8 cellular contexts compared by ENCODE assay signal in the genomic region with DNA sequence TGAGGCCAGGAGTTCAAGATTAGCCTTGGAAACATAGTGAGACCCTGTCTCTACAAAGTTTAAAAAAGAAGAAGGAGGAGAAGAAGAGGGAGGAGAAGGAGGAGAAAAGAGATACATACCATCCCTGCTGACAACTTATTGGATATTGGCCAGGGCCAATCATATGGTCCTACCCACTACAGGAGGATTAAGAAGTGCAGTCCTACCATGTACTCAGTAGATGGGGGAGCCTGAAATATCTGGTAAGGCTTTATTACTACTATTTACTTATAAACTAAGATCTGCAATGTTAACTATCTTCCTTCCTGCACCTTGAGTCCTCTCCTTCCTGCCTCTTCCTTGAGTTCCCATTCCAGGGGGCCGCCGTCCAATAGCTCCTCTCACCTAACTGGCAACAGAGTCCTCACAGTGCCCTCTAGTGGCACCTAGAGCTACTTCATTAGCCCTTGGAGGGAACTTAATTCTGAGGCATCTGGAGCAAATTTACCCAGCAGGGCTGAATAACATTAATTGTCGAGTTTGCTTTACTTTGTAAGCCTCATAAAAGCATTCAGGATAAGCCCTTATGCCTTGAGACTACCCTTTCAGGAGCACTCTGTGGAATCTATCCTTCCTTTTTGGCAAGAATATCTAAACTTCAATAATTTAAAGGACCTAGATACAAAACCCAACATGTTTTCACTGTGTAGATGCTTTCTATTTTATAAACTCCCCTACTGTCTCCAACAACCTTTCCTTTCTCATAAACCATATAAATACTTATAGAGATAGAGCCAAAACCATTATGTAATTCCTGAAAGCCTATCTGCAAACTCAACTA. TPM values are rescaled to one million over a fixed set of nuclear protein-coding genes. Genes with fewer than 3 reads are reported as not detected.
DNase-seq lines count a peak whose midpoint lies in the region; ATAC-seq and TF ChIP-seq lines count a peak whose summit lies in the region.

No MANE protein-coding gene starts in this region.

- H3K27me3 ChIP-seq in smooth muscle cell (ENCODE audit: low read depth) = no peaks in the 10 kb centered on the region

- H3K9ac ChIP-seq in smooth muscle cell (ENCODE audit: low read depth) = no peak overlapping the region

- no peak overlapping the region for H3K4me3 ChIP-seq in astrocyte of the cerebellum (ENCODE audit: low read depth, low read length)
- H3K4me3 ChIP-seq in smooth muscle cell = no peak overlapping the region

- no peaks in the 10 kb centered on the region for H3K79me2 ChIP-seq in smooth muscle cell (ENCODE audit: low read depth)

- TF ChIP-seq CTCF in astrocyte of the cerebellum (IDR thresholded peaks at IDR 0.05; ENCODE audit: low read depth, low read length, missing control alignments) (peak; percentile 84), smooth muscle cell (IDR thresholded peaks at IDR 0.05; ENCODE audit: borderline replicate concordance, insufficient read depth, poor library complexity, severe bottlenecking) (peak; percentile 84)

- 15% methylated on average over 3 of the region's 3 CpGs for WGBS in smooth muscle cell (ENCODE audit: low lambda C conversion rate)

- H3F3A ChIP-seq in smooth muscle cell (ENCODE audit: low read depth) = no peaks in the 10 kb centered on the region

- ATAC-seq in GM18511 (IDR thresholded peaks at IDR 0.05; ENCODE audit: unreplicated experiment) (peak; percentile 54), GM19395 (IDR thresholded peaks at IDR 0.05; ENCODE audit: unreplicated experiment) (no peak)

- H2AFZ ChIP-seq in smooth muscle cell (ENCODE audit: low read depth) = no peak overlapping the region

- no peaks in the 10 kb centered on the region for H3K9me3 ChIP-seq in smooth muscle cell (replicated peaks; ENCODE audit: low read depth)

- H3K27ac ChIP-seq in smooth muscle cell (ENCODE audit: low read depth) = no peak overlapping the region

- DNase-seq in AG08395 (ENCODE audit: low spot score) = peak; percentile 69
- DNase-seq in NCI-H1092 treated with DMSO at 0.1 percent for 48 hours (lab: John Stamatoyannopoulos, UW) = peak; percentile 75
- peak in 4 of 5 donors; percentile 22 to 60 (median 40) for DNase-seq in T-helper 1 cell
- peak; percentile 68 for DNase-seq in astrocyte of the cerebellum (ENCODE audit: low read depth)
- peak; percentile 60 to 63 for DNase-seq in hippocampal formation (lab: John Stamatoyannopoulos, UW)
- no peak for DNase-seq in smooth muscle cell (lab: John Stamatoyannopoulos, UW; ENCODE audit: unreplicated experiment)

- H4K20me1 ChIP-seq in smooth muscle cell (ENCODE audit: low read depth) = no peaks in the 10 kb centered on the region

- H3K4me1 ChIP-seq in smooth muscle cell (ENCODE audit: low read depth) = no peaks in the 10 kb centered on the region

- no peaks in the 10 kb centered on the region for H3K36me3 ChIP-seq in smooth muscle cell (ENCODE audit: low read depth)

- no peak overlapping the region for H3K4me2 ChIP-seq in smooth muscle cell

- in situ Hi-C loops in astrocyte of the cerebellum (cut with HindIII; ENCODE audit: low sequenced_read_pairs) = no loop called here

RNA-seq across cellular contexts. Expression of gene RANBP6, which starts 39.1 kb away (rescaled TPM):
- 41.9 and 51.9 TPM in 2 replicates for total RNA-seq in smooth muscle cell
- 14.1 and 20.5 TPM in 2 replicates for polyA plus RNA-seq in smooth muscle cell
